In the genomic region with DNA sequence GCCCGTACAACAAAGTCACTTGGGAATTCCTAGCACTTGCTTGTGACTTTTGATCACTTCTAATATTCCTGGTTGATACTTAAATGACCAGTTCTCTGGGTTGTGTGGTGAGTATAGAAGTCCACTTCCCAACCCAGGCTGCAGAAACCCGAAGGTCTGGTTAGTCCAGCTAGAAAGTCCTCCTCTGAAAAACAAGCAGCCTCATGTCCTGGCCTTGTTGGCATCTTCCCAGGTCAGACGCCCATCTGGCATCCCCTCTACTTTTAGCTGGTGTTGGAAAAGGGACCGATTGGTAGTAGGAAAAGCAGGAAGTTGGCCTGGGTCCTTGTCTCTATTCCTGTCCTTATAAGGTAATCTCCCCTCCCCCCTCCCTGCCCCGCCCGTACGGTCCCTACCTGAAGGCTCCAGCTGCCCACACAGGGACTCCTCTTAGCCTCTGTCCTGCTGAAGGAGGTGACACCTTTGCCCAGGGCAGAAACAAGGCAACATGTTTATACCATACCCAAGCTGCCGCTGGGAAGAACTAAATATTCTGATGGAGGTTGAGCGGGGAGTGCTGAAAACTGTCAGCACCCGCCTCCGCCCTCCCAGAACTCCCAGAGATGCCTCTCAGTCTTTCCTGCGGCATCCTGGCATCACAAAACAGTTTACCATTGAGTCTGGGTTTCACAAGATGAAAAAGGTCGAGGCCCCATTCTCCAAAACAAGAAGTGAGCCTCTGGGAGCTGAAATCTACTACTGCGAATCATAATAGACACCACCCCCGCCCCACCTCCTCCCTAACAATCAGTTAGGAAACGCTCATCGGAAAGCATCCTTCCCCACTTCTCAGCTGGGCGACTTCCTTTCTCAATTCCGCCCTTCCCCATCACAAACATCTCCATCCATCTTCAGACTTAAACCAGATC, we compare ENCODE assay signal across 8 cellular contexts. TPM values are rescaled to one million over a fixed set of nuclear protein-coding genes. Genes with fewer than 3 reads are reported as not detected.
A peak's percentile ranks its signal among the peaks of the same experiment; 100 is the strongest.
DNase-seq lines count a peak whose midpoint lies in the region; ATAC-seq and TF ChIP-seq lines count a peak whose summit lies in the region.

No MANE protein-coding gene starts in this region.

- H3K27ac Mint-ChIP-seq in activated CD8-positive, alpha-beta T cell treated with anti-CD3 and anti-CD28 coated beads, Interleukin-2, amount 10 ng/mL, durations not matched to agents 7 days and 5 days, result peak overlapping the region; percentile 100
- H3K27ac Mint-ChIP-seq in naive thymus-derived CD4-positive, alpha-beta T cell, result peak overlapping the region; percentile 94 to 100 (median 99)

- peaks cover 73% of the 10 kb centered on the region for H3K36me3 Mint-ChIP-seq in activated CD8-positive, alpha-beta T cell treated with anti-CD3 and anti-CD28 coated beads, Interleukin-2, amount 10 ng/mL, durations not matched to agents 7 days and 5 days (ENCODE audit: low read depth)
- H3K36me3 Mint-ChIP-seq in naive thymus-derived CD4-positive, alpha-beta T cell, result peaks cover 12 to 54% (median 36%) of the 10 kb centered on the region in 5 donors

- peak overlapping the region; percentile 81 for H3K27ac ChIP-seq in naive thymus-derived CD4-positive, alpha-beta T cell (ENCODE audit: low read depth, low read length)
- peak overlapping the region; percentile 90 to 92 for H3K27ac ChIP-seq in uterus

- peak overlapping the region; percentile 58 for H3K4me3 ChIP-seq in fibroblast of pulmonary artery (replicated peaks; ENCODE audit: low read depth, low read length)
- H3K4me3 ChIP-seq in naive thymus-derived CD4-positive, alpha-beta T cell (ENCODE audit: low read length), result peak overlapping the region; percentile 95
- peak overlapping the region; percentile 41 to 75 for H3K4me3 ChIP-seq in uterus

- no peaks in the 10 kb centered on the region for H3K27me3 Mint-ChIP-seq in activated CD8-positive, alpha-beta T cell treated with anti-CD3 and anti-CD28 coated beads, Interleukin-2, amount 10 ng/mL, durations not matched to agents 7 days and 5 days (ENCODE audit: low read depth)
- no peaks in the 10 kb centered on the region for H3K27me3 Mint-ChIP-seq in naive thymus-derived CD4-positive, alpha-beta T cell

- peak in 1 of 2 donors; percentile 6 for TF ChIP-seq POLR2A in uterus (IDR thresholded peaks at IDR 0.05)

- no peaks in the 10 kb centered on the region for H3K27me3 ChIP-seq in naive thymus-derived CD4-positive, alpha-beta T cell (ENCODE audit: control insufficient read depth in 2 of 2, insufficient read depth in 2 of 2, low read length in 2 of 2)
- H3K27me3 ChIP-seq in uterus, result no peaks in the 10 kb centered on the region

- H3K4me1 Mint-ChIP-seq in activated CD8-positive, alpha-beta T cell treated with anti-CD3 and anti-CD28 coated beads, Interleukin-2, amount 10 ng/mL, durations not matched to agents 7 days and 5 days (ENCODE audit: low read depth), result peaks cover 57% of the 10 kb centered on the region
- H3K4me1 Mint-ChIP-seq in naive thymus-derived CD4-positive, alpha-beta T cell, result peaks cover 51 to 77% (median 68%) of the 10 kb centered on the region in 7 donors

- peaks cover 60 to 69% of the 10 kb centered on the region in 2 donors for H3K4me1 ChIP-seq in naive thymus-derived CD4-positive, alpha-beta T cell (ENCODE audit: control insufficient read depth in 2 of 2, insufficient read depth in 2 of 2, low read length in 2 of 2)
- peaks cover 3 to 10% of the 10 kb centered on the region in 2 donors for H3K4me1 ChIP-seq in uterus

- H3K9me3 Mint-ChIP-seq in activated CD8-positive, alpha-beta T cell treated with anti-CD3 and anti-CD28 coated beads, Interleukin-2, amount 10 ng/mL, durations not matched to agents 7 days and 5 days (ENCODE audit: insufficient read depth), result no peaks in the 10 kb centered on the region
- H3K9me3 Mint-ChIP-seq in naive thymus-derived CD4-positive, alpha-beta T cell, result no peaks in the 10 kb centered on the region

- H3K9me3 ChIP-seq in naive thymus-derived CD4-positive, alpha-beta T cell (ENCODE audit: control insufficient read depth in 2 of 3, low read length in 3 of 3), result no peaks in the 10 kb centered on the region
- no peaks in the 10 kb centered on the region for H3K9me3 ChIP-seq in uterus

- TF ChIP-seq CTCF in fibroblast of pulmonary artery (IDR thresholded peaks at IDR 0.05; ENCODE audit: low read length, missing control alignments) (no peak), uterus (IDR thresholded peaks at IDR 0.05) (no peak)

- H3K36me3 ChIP-seq in naive thymus-derived CD4-positive, alpha-beta T cell (ENCODE audit: control insufficient read depth in 2 of 3, insufficient read depth in 3 of 3, low read length in 3 of 3), result peaks cover 16 to 35% (median 20%) of the 10 kb centered on the region in 3 experiments
- no peaks in the 10 kb centered on the region for H3K36me3 ChIP-seq in uterus

- intact Hi-C loops in naive thymus-derived CD4-positive, alpha-beta T cell (cut with micrococcal nuclease), result loop anchor here (1.0 to 10.0 kb wide), 7 partner anchors 49 to 563 kb away; a partner anchor contains a TSS
- intact Hi-C loops in uterus (cut with DNase I; ENCODE audit: low total_unique reads), result loop anchor here (5.0 kb wide), 1 partner anchor 38 kb away; a partner anchor contains a TSS

- POLR2A ChIA-PET in activated CD8-positive, alpha-beta T cell treated with anti-CD3 and anti-CD28 coated beads, Interleukin-2, amount 10 ng/mL, durations not matched to agents 7 days and 5 days (lab: Charles Lee), result interaction anchor here (0.6 to 15.1 kb wide), 4 partner anchors 9 to 504 kb away, joined by 3 to 307 read pairs (median 3); a partner anchor contains a TSS
- POLR2A ChIA-PET in naive thymus-derived CD4-positive, alpha-beta T cell (lab: Charles Lee), result interaction anchor here (0.6 to 33.7 kb wide), 8 partner anchors 2 to 1710 kb away, joined by 3 to 1007 read pairs (median 8); a partner anchor contains a TSS

- DNase-seq in NCI-H2081 (lab: John Stamatoyannopoulos, UW) (peak; percentile 34 to 54), NCI-H2081 treated with DMSO at 0.1 percent for 48 hours (lab: John Stamatoyannopoulos, UW) (no peak), NCI-H1694 (lab: John Stamatoyannopoulos, UW) (peak; percentile 42), fibroblast of pulmonary artery (ENCODE audit: low read depth) (peak; percentile 66), uterus (peak; percentile 74 to 88), putamen (ENCODE audit: low spot score) (no peak)
- peak; percentile 59 for DNase-seq in activated CD8-positive, alpha-beta T cell treated with anti-CD3 and anti-CD28 coated beads, Interleukin-2, amount 10 ng/mL, durations not matched to agents 7 days and 5 days
- peak in 4 of 9 donors; percentile 39 to 51 (median 41) for DNase-seq in naive thymus-derived CD4-positive, alpha-beta T cell

- no peak for ATAC-seq in activated CD8-positive, alpha-beta T cell treated with anti-CD3 and anti-CD28 coated beads, Interleukin-2, amount 10 ng/mL, durations not matched to agents 7 days and 5 days
- ATAC-seq in naive thymus-derived CD4-positive, alpha-beta T cell, result no peak

- peak overlapping the region; percentile 97 for H3K4me3 Mint-ChIP-seq in activated CD8-positive, alpha-beta T cell treated with anti-CD3 and anti-CD28 coated beads, Interleukin-2, amount 10 ng/mL, durations not matched to agents 7 days and 5 days
- peak overlapping the region; percentile 95 to 99 (median 96) for H3K4me3 Mint-ChIP-seq in naive thymus-derived CD4-positive, alpha-beta T cell

- CTCF ChIA-PET in activated CD8-positive, alpha-beta T cell treated with anti-CD3 and anti-CD28 coated beads, Interleukin-2, amount 10 ng/mL, durations not matched to agents 7 days and 5 days (lab: Charles Lee), result interaction anchor here (1.1 to 1.8 kb wide), 3 partner anchors 15 to 22 kb away, joined by 3 to 7 read pairs (median 4); no protein-coding TSS in a partner anchor
- CTCF ChIA-PET in naive thymus-derived CD4-positive, alpha-beta T cell (lab: Charles Lee), result interaction anchor here (0.6 to 1.4 kb wide), 4 partner anchors 12 to 736 kb away, joined by 3 to 6 read pairs (median 4); no protein-coding TSS in a partner anchor

RNA-seq across cellular contexts. Expression of a gene that starts 1.3 kb away (rescaled TPM):
- total RNA-seq in activated CD8-positive, alpha-beta T cell treated with anti-CD3 and anti-CD28 coated beads, Interleukin-2, amount 10 ng/mL, durations not matched to agents 7 days and 5 days, result 100 to 1,000 TPM; 481 to 482 TPM
- 100 to 1,000 TPM; 509 to 977 (median 558) TPM for total RNA-seq in naive thymus-derived CD4-positive, alpha-beta T cell
- 100 to 1,000 TPM; 397 to 696 TPM for polyA plus RNA-seq in naive thymus-derived CD4-positive, alpha-beta T cell
- 100 to 1,000 TPM; 118 to 285 (median 175) TPM for total RNA-seq in uterus

RNA-seq across cellular contexts. Expression of a gene that starts 39.4 kb away (rescaled TPM):
- total RNA-seq in activated CD8-positive, alpha-beta T cell treated with anti-CD3 and anti-CD28 coated beads, Interleukin-2, amount 10 ng/mL, durations not matched to agents 7 days and 5 days, result 1 to 10 TPM; 8.0 to 8.6 TPM
- 10 to 100 TPM in 2 of 5 experiments, 1 to 10 TPM in 3; 5.0 to 11.1 (median 8.9) TPM for total RNA-seq in naive thymus-derived CD4-positive, alpha-beta T cell
- polyA plus RNA-seq in naive thymus-derived CD4-positive, alpha-beta T cell, result 10 to 100 TPM in 1 of 2 donors, 1 to 10 TPM in 1; 9.8 to 15.0 TPM
- 10 to 100 TPM in 2 of 4 donors, 1 to 10 TPM in 2; 3.1 to 23.4 (median 8.3) TPM for total RNA-seq in uterus

RNA-seq across cellular contexts. Expression of a gene that starts 48.8 kb away (rescaled TPM):
- 10 to 100 TPM; 71.8 to 73.9 TPM for total RNA-seq in activated CD8-positive, alpha-beta T cell treated with anti-CD3 and anti-CD28 coated beads, Interleukin-2, amount 10 ng/mL, durations not matched to agents 7 days and 5 days
- 100 to 1,000 TPM in 2 of 5 experiments, 10 to 100 TPM in 3; 79.1 to 209 (median 91.9) TPM for total RNA-seq in naive thymus-derived CD4-positive, alpha-beta T cell
- 10 to 100 TPM; 16.9 to 32.8 TPM for polyA plus RNA-seq in naive thymus-derived CD4-positive, alpha-beta T cell
- total RNA-seq in uterus, result 10 to 100 TPM; 16.2 to 71.5 (median 56.1) TPM

RNA-seq across cellular contexts. Expression of a gene that starts 53.8 kb away (rescaled TPM):
- total RNA-seq in activated CD8-positive, alpha-beta T cell treated with anti-CD3 and anti-CD28 coated beads, Interleukin-2, amount 10 ng/mL, durations not matched to agents 7 days and 5 days, result 10 to 100 TPM; 60.0 to 63.7 TPM
- 100 to 1,000 TPM in 2 of 5 experiments, 10 to 100 TPM in 3; 60.6 to 175 (median 74.9) TPM for total RNA-seq in naive thymus-derived CD4-positive, alpha-beta T cell
- 1 to 10 TPM; 7.4 to 8.1 TPM for polyA plus RNA-seq in naive thymus-derived CD4-positive, alpha-beta T cell
- 10 to 100 TPM; 24.4 to 57.9 (median 40.2) TPM for total RNA-seq in uterus

Comparison
In these comparisons a context has a peak if more than half of its experiments do, and no peak if none do; other contexts are left out.
1. DNase-seq: peak in NCI-H2081 (2 of 2), NCI-H1694 (single experiment), activated CD8-positive, alpha-beta T cell treated with anti-CD3 and anti-CD28 coated beads, Interleukin-2, amount 10 ng/mL, durations not matched to agents 7 days and 5 days (single experiment), fibroblast of pulmonary artery (single experiment) and uterus (2 of 2); none in NCI-H2081 treated with DMSO at 0.1 percent for 48 hours (single experiment) and putamen (single experiment).
2. Peak in every context shown above with its lines, with median percentiles within 50 percentile points of each other: H3K4me3 ChIP-seq.